Comparison of ENCODE assay signal across 1 cellular context in genomic region chr11:120748485-120748814, GRCh38.
TF ChIP-seq lines count a peak whose summit lies in the region.

No MANE protein-coding gene starts in this region.

TF ChIP-seq in SK-N-SH, 30 proteins besides CTCF, POLR2A, EP300 and RAD21 (continued from another document):
- TF ChIP-seq USF1 (IDR thresholded peaks at IDR 0.05; ENCODE audit: borderline replicate concordance, low read depth) (no peak), GABPA (IDR thresholded peaks at IDR 0.05; ENCODE audit: low read depth) (no peak), SMC3 (IDR thresholded peaks at IDR 0.05; ENCODE audit: low read depth, low read length) (no peak), IRF3 (IDR thresholded peaks at IDR 0.05; ENCODE audit: low read depth, low read length) (no peak)
